34 cellular contexts compared by ENCODE assay signal in genomic region chr6:138248878-138249277, GRCh38. TPM values are rescaled to one million over a fixed set of nuclear protein-coding genes. Genes with fewer than 3 reads are reported as not detected.
"Had no signal": no experiment of that assay in that cellular context is flagged by ENCODE, and none has a peak within 500 bp of the region (broad histone marks: within the 10 kb centered on the region; RNA-seq: fewer than 3 reads in every experiment).

No MANE protein-coding gene starts in this region.

- H3K9me3 ChIP-seq: left lung, lower lobe of right lung, neutrophil, ovary, sigmoid colon, spleen, tibial nerve, uterus had no signal

- H3K4me3 Mint-ChIP-seq: natural killer cell; nephron progenitor cell; neural progenitor cell; stimulated activated effector memory CD8-positive, alpha-beta T cell treated with anti-CD3 and anti-CD28 coated beads, Interleukin-12 subunit alpha, Interleukin-12 subunit beta, amount 100 ng/mL, for 72 hours; stimulated activated naive CD8-positive, alpha-beta T cell treated with anti-CD3 and anti-CD28 coated beads, Interleukin-15, Interleukin-2, amounts not matched to agents 100 ng/mL and 50 ng/mL, for 24 hours; type B pancreatic cell had no signal

- H3K27ac ChIP-seq: hepatocyte, left lung, neural progenitor cell, neutrophil, ovary, sigmoid colon, spleen, tibial nerve had no signal

- ATAC-seq: left colon; left lung; lower lobe of right lung; natural killer cell; right cardiac atrium; stimulated activated effector memory CD8-positive, alpha-beta T cell treated with anti-CD3 and anti-CD28 coated beads, Interleukin-12 subunit alpha, Interleukin-12 subunit beta, amount 100 ng/mL, for 72 hours had no signal

- H2AFZ ChIP-seq: hepatocyte, neural progenitor cell had no signal

- H3K36me3 Mint-ChIP-seq: natural killer cell, neural progenitor cell had no signal

- H3K27me3 Mint-ChIP-seq: progenitor cell of endocrine pancreas, type B pancreatic cell had no signal

- H3K4me2 ChIP-seq: hepatocyte, neural progenitor cell had no signal

- H3K9me3 Mint-ChIP-seq: natural killer cell; nephron progenitor cell; neural progenitor cell; stimulated activated effector memory CD8-positive, alpha-beta T cell treated with anti-CD3 and anti-CD28 coated beads, Interleukin-12 subunit alpha, Interleukin-12 subunit beta, amount 100 ng/mL, for 72 hours; stimulated activated naive CD8-positive, alpha-beta T cell treated with anti-CD3 and anti-CD28 coated beads, Interleukin-15, Interleukin-2, amounts not matched to agents 100 ng/mL and 50 ng/mL, for 24 hours; type B pancreatic cell had no signal

- H3K4me1 ChIP-seq: left lung, neural progenitor cell, sigmoid colon, spleen, tibial nerve, uterus had no signal

- H3K36me3 ChIP-seq: neural progenitor cell, neutrophil, ovary, sigmoid colon, spleen, tibial nerve, uterus had no signal

- H3K79me2 ChIP-seq: hepatocyte had no signal

- H3K4me1 Mint-ChIP-seq: natural killer cell; stimulated activated effector memory CD8-positive, alpha-beta T cell treated with anti-CD3 and anti-CD28 coated beads, Interleukin-12 subunit alpha, Interleukin-12 subunit beta, amount 100 ng/mL, for 72 hours had no signal

- H3K27me3 ChIP-seq: hepatocyte, left lung, neural progenitor cell, neutrophil, ovary, sigmoid colon, tibial nerve, uterus had no signal

- H3K4me3 ChIP-seq: hepatocyte, left lung, lower lobe of right lung, neural progenitor cell, ovary, sigmoid colon, spleen, tibial nerve, uterus had no signal

- DNase-seq: islet precursor cell; left colon; left lung; lower lobe of right lung; mammary epithelial cell; mesenchymal stem cell; natural killer cell; nephron progenitor cell; occipital lobe; ovary; retina; right cardiac atrium; sigmoid colon; small intestine; spleen; stimulated activated CD4-positive, alpha-beta T cell treated with anti-CD3 and anti-CD28 coated beads, Interleukin-4, amount 100 ng/mL, for 24 hours; stimulated activated naive CD4-positive, alpha-beta T cell; substantia nigra; uterus had no signal

- H3K27ac Mint-ChIP-seq: natural killer cell; nephron progenitor cell; neural progenitor cell; progenitor cell of endocrine pancreas; stimulated activated effector memory CD8-positive, alpha-beta T cell treated with anti-CD3 and anti-CD28 coated beads, Interleukin-12 subunit alpha, Interleukin-12 subunit beta, amount 100 ng/mL, for 72 hours; stimulated activated naive CD8-positive, alpha-beta T cell treated with anti-CD3 and anti-CD28 coated beads, Interleukin-15, Interleukin-2, amounts not matched to agents 100 ng/mL and 50 ng/mL, for 24 hours; type B pancreatic cell had no signal

RNA-seq across cellular contexts. Expression of gene PBOV1, which starts 30.6 kb away (rescaled TPM):
- total RNA-seq: hepatocyte, kidney epithelial cell, left colon, left lung, liver, lower lobe of right lung, mammary epithelial cell, mucosa of gallbladder, natural killer cell, occipital lobe, ovary, progenitor cell of endocrine pancreas, pulmonary artery endothelial cell, right cardiac atrium, sigmoid colon, spleen, temporal lobe, tibial nerve, ureter, uterus had no signal
- polyA plus RNA-seq: hepatocyte, liver, mammary epithelial cell, ovary, right cardiac atrium, sigmoid colon, small intestine, spleen, thymus had no signal
